Comparison of ENCODE assay signal across 14 cellular contexts in genomic region chr1:229669333-229669732, GRCh38.
"Had no signal": no experiment of that assay in that cellular context is flagged by ENCODE, and none has a peak within 500 bp of the region (broad histone marks: within the 10 kb centered on the region; RNA-seq: fewer than 3 reads in every experiment).

No MANE protein-coding gene starts in this region.

- DNase-seq: activated naive CD4-positive, alpha-beta T cell; activated naive CD8-positive, alpha-beta T cell treated with anti-CD3 and anti-CD28 coated beads, Interleukin-2, amount 10 ng/mL, durations not matched to agents 7 days and 5 days; colonic mucosa; naive thymus-derived CD8-positive, alpha-beta T cell; pancreas; T-helper 1 cell; T1000 had no signal

- ATAC-seq: activated CD4-positive, CD25-positive, alpha-beta regulatory T cell treated with anti-CD3 and anti-CD28 coated beads, Interleukin-2, amount 50 U/mL, for 24 hours; gastroesophageal sphincter; naive thymus-derived CD8-positive, alpha-beta T cell; SK-N-SH treated with all-trans-retinoic acid at 6 μM for 48 hours had no signal

- H3K4me3 ChIP-seq: colonic mucosa, esophagus muscularis mucosa, gastroesophageal sphincter, pancreas, smooth muscle cell had no signal

- FAIRE-seq: bronchial epithelial cell, islet of Langerhans, pancreas had no signal
